19 cellular contexts compared by ENCODE assay signal in the genomic region with DNA sequence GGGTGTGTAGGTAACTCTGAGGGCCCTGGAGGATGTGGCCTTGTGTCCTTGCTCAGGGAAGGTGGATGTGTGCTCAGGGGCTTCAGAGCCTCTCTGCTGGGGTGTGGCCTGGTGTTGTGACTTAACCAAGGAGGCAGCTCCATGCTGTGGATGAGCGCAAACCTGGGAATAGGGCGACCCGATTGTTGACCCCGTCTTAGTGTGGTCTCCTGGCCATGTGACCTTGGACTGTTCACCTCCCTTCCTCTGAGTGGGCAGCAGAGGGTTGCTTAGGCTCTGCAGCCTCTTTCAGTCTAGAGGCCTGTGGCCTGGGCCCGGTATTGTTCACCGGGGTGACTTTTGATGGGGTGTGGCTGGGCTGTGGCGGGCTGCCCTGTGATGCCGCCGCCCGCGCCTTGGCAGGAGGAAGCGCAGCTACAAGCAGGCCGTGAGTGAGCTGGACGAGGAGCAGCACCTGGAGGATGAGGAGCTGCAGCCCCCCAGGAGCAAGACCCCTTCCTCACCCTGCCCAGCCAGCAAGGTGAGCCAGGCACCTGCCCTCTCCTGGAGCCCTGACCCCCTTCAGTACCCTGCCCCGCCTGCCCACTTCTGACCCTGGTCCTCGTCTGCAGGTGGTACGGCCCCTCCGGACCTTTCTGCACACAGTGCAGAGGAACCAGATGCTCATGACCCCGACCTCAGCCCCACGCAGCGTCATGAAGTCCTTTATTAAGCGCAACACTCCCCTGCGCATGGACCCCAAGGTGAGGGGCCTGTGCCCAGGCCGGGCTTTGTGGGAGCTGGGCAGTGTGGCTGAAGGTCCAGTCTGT. TPM values are rescaled to one million over a fixed set of nuclear protein-coding genes. Genes with fewer than 3 reads are reported as not detected.
A peak's percentile ranks its signal among the peaks of the same experiment; 100 is the strongest.
DNase-seq lines count a peak whose midpoint lies in the region; ATAC-seq and TF ChIP-seq lines count a peak whose summit lies in the region.
"Had no signal": no experiment of that assay in that cellular context is flagged by ENCODE, and none has a peak within 500 bp of the region (broad histone marks: within the 10 kb centered on the region; RNA-seq: fewer than 3 reads in every experiment).

No MANE protein-coding gene starts in this region.

- intact Hi-C loops in activated CD4-positive, alpha-beta memory T cell treated with anti-CD3 and anti-CD28 coated beads for 36 hours (cut with micrococcal nuclease), result no loop called here
- intact Hi-C loops in spleen (cut with DNase I; ENCODE audit: low total_unique reads), result no loop called here

- H3K9me3 ChIP-seq in spleen, result no peaks in the 10 kb centered on the region
- H3K9me3 ChIP-seq: BLaER1 had no signal

- no peaks in the 10 kb centered on the region for H3K9me3 Mint-ChIP-seq in activated CD4-positive, alpha-beta memory T cell treated with anti-CD3 and anti-CD28 coated beads, Interleukin-2, amount 10 ng/mL, durations not matched to agents 7 days and 5 days
- no peaks in the 10 kb centered on the region for H3K9me3 Mint-ChIP-seq in activated CD4-positive, alpha-beta memory T cell treated with anti-CD3 and anti-CD28 coated beads for 36 hours
- no peaks in the 10 kb centered on the region for H3K9me3 Mint-ChIP-seq in central memory CD8-positive, alpha-beta T cell
- no peaks in the 10 kb centered on the region for H3K9me3 Mint-ChIP-seq in endothelial cell (ENCODE audit: unreplicated experiment)
- H3K9me3 Mint-ChIP-seq: CD8-positive, alpha-beta memory T cell had no signal

- TF ChIP-seq POLR2A in spleen (IDR thresholded peaks at IDR 0.05), result no peak

- no peak overlapping the region for H3K4me3 Mint-ChIP-seq in activated CD4-positive, alpha-beta memory T cell treated with anti-CD3 and anti-CD28 coated beads, Interleukin-2, amount 10 ng/mL, durations not matched to agents 7 days and 5 days
- H3K4me3 Mint-ChIP-seq in activated CD4-positive, alpha-beta memory T cell treated with anti-CD3 and anti-CD28 coated beads for 36 hours, result no peak overlapping the region
- H3K4me3 Mint-ChIP-seq in central memory CD8-positive, alpha-beta T cell, result no peak overlapping the region
- no peak overlapping the region for H3K4me3 Mint-ChIP-seq in endothelial cell (ENCODE audit: unreplicated experiment)
- H3K4me3 Mint-ChIP-seq: CD8-positive, alpha-beta memory T cell had no signal

- H3K27ac ChIP-seq in spleen, result no peak overlapping the region
- H3K27ac ChIP-seq: BLaER1, GM23248 had no signal

- peaks cover 0 to 11% (median 1%) of the 10 kb centered on the region in 6 donors for H3K4me1 ChIP-seq in spleen
- H3K4me1 ChIP-seq: BLaER1 had no signal

- peaks cover 2% of the 10 kb centered on the region for H3K4me1 Mint-ChIP-seq in activated CD4-positive, alpha-beta memory T cell treated with anti-CD3 and anti-CD28 coated beads, Interleukin-2, amount 10 ng/mL, durations not matched to agents 7 days and 5 days
- H3K4me1 Mint-ChIP-seq in activated CD4-positive, alpha-beta memory T cell treated with anti-CD3 and anti-CD28 coated beads for 36 hours (ENCODE audit: low read depth), result no peaks in the 10 kb centered on the region
- no peaks in the 10 kb centered on the region for H3K4me1 Mint-ChIP-seq in central memory CD8-positive, alpha-beta T cell
- no peaks in the 10 kb centered on the region for H3K4me1 Mint-ChIP-seq in endothelial cell (ENCODE audit: unreplicated experiment)
- H3K4me1 Mint-ChIP-seq: CD8-positive, alpha-beta memory T cell had no signal

- no peak overlapping the region for H3K27ac Mint-ChIP-seq in activated CD4-positive, alpha-beta memory T cell treated with anti-CD3 and anti-CD28 coated beads, Interleukin-2, amount 10 ng/mL, durations not matched to agents 7 days and 5 days
- no peak overlapping the region for H3K27ac Mint-ChIP-seq in activated CD4-positive, alpha-beta memory T cell treated with anti-CD3 and anti-CD28 coated beads for 36 hours
- H3K27ac Mint-ChIP-seq in central memory CD8-positive, alpha-beta T cell (ENCODE audit: low read depth), result peak overlapping the region; percentile 16
- H3K27ac Mint-ChIP-seq in endothelial cell (ENCODE audit: unreplicated experiment), result no peak overlapping the region

- POLR2A ChIA-PET in activated CD4-positive, alpha-beta memory T cell treated with anti-CD3 and anti-CD28 coated beads, Interleukin-2, amount 10 ng/mL, durations not matched to agents 7 days and 5 days (lab: Charles Lee), result interaction anchor here (1.7 kb wide), 1 partner anchor 10 kb away, joined by 5 read pairs; no protein-coding TSS in a partner anchor
- POLR2A ChIA-PET in activated CD4-positive, alpha-beta memory T cell treated with anti-CD3 and anti-CD28 coated beads for 36 hours (lab: Charles Lee), result no interaction called here

- TF ChIP-seq CTCF in spleen (IDR thresholded peaks at IDR 0.05 in 8 of 11, conservative IDR thresholded peaks at IDR 0.05 in 3 of 11) (no peak), endothelial cell (IDR thresholded peaks at IDR 0.05; ENCODE audit: unreplicated experiment) (no peak)

- no peaks in the 10 kb centered on the region for H3K27me3 Mint-ChIP-seq in activated CD4-positive, alpha-beta memory T cell treated with anti-CD3 and anti-CD28 coated beads, Interleukin-2, amount 10 ng/mL, durations not matched to agents 7 days and 5 days
- no peaks in the 10 kb centered on the region for H3K27me3 Mint-ChIP-seq in activated CD4-positive, alpha-beta memory T cell treated with anti-CD3 and anti-CD28 coated beads for 36 hours
- no peaks in the 10 kb centered on the region for H3K27me3 Mint-ChIP-seq in central memory CD8-positive, alpha-beta T cell
- H3K27me3 Mint-ChIP-seq in endothelial cell (ENCODE audit: unreplicated experiment), result peaks cover 5% of the 10 kb centered on the region
- H3K27me3 Mint-ChIP-seq: CD8-positive, alpha-beta memory T cell had no signal

- 95 to 98% (median 97%) methylated on average over 20 to 24 of the region's 24 CpGs for WGBS in spleen, 5 donors

- no peak for ATAC-seq in central memory CD8-positive, alpha-beta T cell (replicated peaks; ENCODE audit: extremely low read depth, poor library complexity, severe bottlenecking)
- ATAC-seq: GM12878 had no signal

- CTCF ChIA-PET in activated CD4-positive, alpha-beta memory T cell treated with anti-CD3 and anti-CD28 coated beads, Interleukin-2, amount 10 ng/mL, durations not matched to agents 7 days and 5 days (lab: Charles Lee), result no interaction called here
- CTCF ChIA-PET in activated CD4-positive, alpha-beta memory T cell treated with anti-CD3 and anti-CD28 coated beads for 36 hours (lab: Charles Lee), result no interaction called here

- DNase-seq in activated CD4-positive, alpha-beta memory T cell treated with anti-CD3 and anti-CD28 coated beads, Interleukin-2, amount 10 ng/mL, durations not matched to agents 7 days and 5 days, result peak; percentile 14
- no peak for DNase-seq in activated CD4-positive, alpha-beta memory T cell treated with anti-CD3 and anti-CD28 coated beads for 36 hours
- DNase-seq in D341Med (ENCODE audit: low spot score), result peak; percentile 18
- peak in 1 of 2 donors; percentile 11 for DNase-seq in central memory CD8-positive, alpha-beta T cell (ENCODE audit: low spot score in 2 of 2)
- DNase-seq in spleen, result peak; percentile 61
- DNase-seq in endothelial cell (ENCODE audit: low spot score), result no peak
- DNase-seq in GM19238 (ENCODE audit: insufficient read length, low spot score), result no peak
- DNase-seq in AG08395 (ENCODE audit: low spot score), result no peak
- DNase-seq: CD8-positive, alpha-beta memory T cell; DND-41; GM23248; KG1; NCI-H1048; NCI-H1436 treated with DMSO at 0.1 percent for 48 hours; NCI-H2081 treated with DMSO at 0.1 percent for 48 hours; NCI-H524 had no signal

- no peak overlapping the region for H3K4me3 ChIP-seq in spleen
- H3K4me3 ChIP-seq: BLaER1, GM12878, GM23248 had no signal

- H3K36me3 Mint-ChIP-seq in activated CD4-positive, alpha-beta memory T cell treated with anti-CD3 and anti-CD28 coated beads, Interleukin-2, amount 10 ng/mL, durations not matched to agents 7 days and 5 days (ENCODE audit: low read depth), result peaks cover 65% of the 10 kb centered on the region
- H3K36me3 Mint-ChIP-seq in activated CD4-positive, alpha-beta memory T cell treated with anti-CD3 and anti-CD28 coated beads for 36 hours, result peaks cover 25% of the 10 kb centered on the region
- H3K36me3 Mint-ChIP-seq in central memory CD8-positive, alpha-beta T cell (ENCODE audit: insufficient read depth), result peaks cover 13% of the 10 kb centered on the region
- H3K36me3 Mint-ChIP-seq in endothelial cell (ENCODE audit: low read depth, unreplicated experiment), result no peaks in the 10 kb centered on the region

- H3K36me3 ChIP-seq in spleen, result peaks cover 4 to 99% (median 62%) of the 10 kb centered on the region in 6 donors

- no peaks in the 10 kb centered on the region for H3K27me3 ChIP-seq in spleen (replicated peaks in 1 of 7)
- H3K27me3 ChIP-seq: BLaER1 had no signal

RNA-seq across cellular contexts. Expression of a gene that starts 16.7 kb away (rescaled TPM):
- 100 to 1,000 TPM; 156 to 169 TPM for total RNA-seq in activated CD4-positive, alpha-beta memory T cell treated with anti-CD3 and anti-CD28 coated beads, Interleukin-2, amount 10 ng/mL, durations not matched to agents 7 days and 5 days
- total RNA-seq in activated CD4-positive, alpha-beta memory T cell treated with anti-CD3 and anti-CD28 coated beads for 36 hours, result 100 to 1,000 TPM; 128 to 133 TPM
- 10 to 100 TPM; 22.2 to 32.4 (median 28.8) TPM for total RNA-seq in spleen
- polyA plus RNA-seq in spleen, result 1 to 10 TPM; 1.8 to 5.3 (median 3.0) TPM
- total RNA-seq in endothelial cell (ENCODE audit: unreplicated experiment), result 26.0 TPM

RNA-seq across cellular contexts. Expression of a gene that starts 49.5 kb away (rescaled TPM):
- total RNA-seq in activated CD4-positive, alpha-beta memory T cell treated with anti-CD3 and anti-CD28 coated beads, Interleukin-2, amount 10 ng/mL, durations not matched to agents 7 days and 5 days, result not detected
- total RNA-seq in activated CD4-positive, alpha-beta memory T cell treated with anti-CD3 and anti-CD28 coated beads for 36 hours, result not detected
- total RNA-seq in spleen (not detected), endothelial cell (ENCODE audit: unreplicated experiment) (not detected)
- not detected for polyA plus RNA-seq in spleen
- total RNA-seq: A172; CD8-positive, alpha-beta memory T cell; GM12878; GM23248 had no signal
- polyA plus RNA-seq: CD8-positive, alpha-beta memory T cell; GM12878; GM23248 had no signal

Comparison
In these comparisons a context has a peak if more than half of its experiments do, and no peak if none do; other contexts are left out.
1. DNase-seq: peak in activated CD4-positive, alpha-beta memory T cell treated with anti-CD3 and anti-CD28 coated beads, Interleukin-2, amount 10 ng/mL, durations not matched to agents 7 days and 5 days (single experiment), D341Med (single experiment) and spleen (single experiment); none in activated CD4-positive, alpha-beta memory T cell treated with anti-CD3 and anti-CD28 coated beads for 36 hours (single experiment), endothelial cell (single experiment), GM19238 (single experiment) and AG08395 (single experiment).